In the genomic region with DNA sequence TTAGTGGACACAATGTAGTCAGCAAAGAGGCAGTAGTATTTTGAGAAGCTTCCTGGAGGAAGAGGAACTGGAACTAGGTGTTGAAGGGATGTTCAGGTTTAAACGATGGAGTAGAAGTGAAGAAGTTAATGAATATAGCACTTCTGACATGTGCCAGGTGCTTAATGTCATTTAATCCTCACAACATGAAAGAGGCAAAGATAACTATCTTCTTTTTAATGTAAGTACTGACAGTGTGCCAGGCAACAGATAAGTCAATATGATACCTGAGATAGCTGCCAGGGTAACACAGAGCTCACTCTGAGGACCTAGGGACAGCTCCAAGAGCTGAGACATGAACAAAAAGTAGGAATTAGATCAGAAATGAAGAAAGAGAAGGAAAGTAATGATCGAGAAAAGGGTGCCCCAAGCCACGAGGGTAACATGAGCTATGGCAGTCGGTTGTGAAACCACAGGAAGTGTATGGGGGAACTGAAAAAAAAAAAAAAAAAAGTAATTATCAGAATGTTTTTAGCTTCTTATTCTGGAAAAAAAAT, we compare ENCODE assay signal across 11 cellular contexts.
DNase-seq lines count a peak whose midpoint lies in the region; ATAC-seq lines count a peak whose summit lies in the region.
"Had no signal": no experiment of that assay in that cellular context is flagged by ENCODE, and none has a peak within 500 bp of the region (broad histone marks: within the 10 kb centered on the region; RNA-seq: fewer than 3 reads in every experiment).

No MANE protein-coding gene starts in this region.

- peaks cover 0 to 18% (median 6%) of the 10 kb centered on the region in 7 donors for H3K4me1 Mint-ChIP-seq in naive thymus-derived CD4-positive, alpha-beta T cell

- peak overlapping the region; percentile 65 for H3K27ac ChIP-seq in naive thymus-derived CD4-positive, alpha-beta T cell (ENCODE audit: low read depth, low read length)
- H3K27ac ChIP-seq: A549, adrenal gland, lower lobe of right lung had no signal

- peaks cover 0 to 13% (median 4%) of the 10 kb centered on the region in 11 donors for H3K9me3 Mint-ChIP-seq in naive thymus-derived CD4-positive, alpha-beta T cell

- DNase-seq in DMS53 (lab: John Stamatoyannopoulos, UW) (peak; percentile 6), DMS53 treated with DMSO at 0.1 percent for 48 hours (lab: John Stamatoyannopoulos, UW; ENCODE audit: unreplicated experiment) (no peak), NCI-H2171 (lab: John Stamatoyannopoulos, UW) (peak; percentile 87), left lobe of liver (ENCODE audit: low spot score) (no peak), NCI-H526 (lab: John Stamatoyannopoulos, UW) (no peak), putamen (ENCODE audit: low spot score) (no peak)
- DNase-seq in naive thymus-derived CD4-positive, alpha-beta T cell, result peak in 6 of 9 donors; percentile 48 to 69 (median 64)
- DNase-seq: lower lobe of right lung had no signal

- CTCF ChIA-PET in naive thymus-derived CD4-positive, alpha-beta T cell (lab: Charles Lee), result interaction anchor here (0.7 to 1.7 kb wide), 4 partner anchors 13 to 1624 kb away, joined by 3 to 8 read pairs (median 3); a partner anchor contains a TSS

- POLR2A ChIA-PET in naive thymus-derived CD4-positive, alpha-beta T cell (lab: Charles Lee), result interaction anchor here (0.6 to 3.0 kb wide), 6 partner anchors 13 to 1840 kb away, joined by 3 to 15 read pairs (median 4); a partner anchor contains a TSS

- intact Hi-C loops in naive thymus-derived CD4-positive, alpha-beta T cell (cut with micrococcal nuclease), result loop anchor here in 1 of 2 donors (2.0 kb wide), 1 partner anchor 39 kb away; no protein-coding TSS in a partner anchor

- H3K4me3 Mint-ChIP-seq in naive thymus-derived CD4-positive, alpha-beta T cell, result peak overlapping the region in 9 of 10 donors; percentile 51 to 91 (median 79)

- H3K27ac Mint-ChIP-seq in naive thymus-derived CD4-positive, alpha-beta T cell, result peak overlapping the region in 2 of 9 donors; percentile 90 to 97

- H3K4me1 ChIP-seq in naive thymus-derived CD4-positive, alpha-beta T cell (ENCODE audit: control insufficient read depth in 2 of 2, insufficient read depth in 2 of 2, low read length in 2 of 2), result peaks cover 37 to 53% of the 10 kb centered on the region in 2 donors
- H3K4me1 ChIP-seq: A549 had no signal

- H3K27me3 Mint-ChIP-seq in naive thymus-derived CD4-positive, alpha-beta T cell, result no peaks in the 10 kb centered on the region

- no peaks in the 10 kb centered on the region for H3K9me3 ChIP-seq in naive thymus-derived CD4-positive, alpha-beta T cell (ENCODE audit: control insufficient read depth in 2 of 3, low read length in 3 of 3)
- H3K9me3 ChIP-seq: adrenal gland, lower lobe of right lung had no signal

- H3K4me3 ChIP-seq in naive thymus-derived CD4-positive, alpha-beta T cell (ENCODE audit: low read length), result peak overlapping the region; percentile 24
- H3K4me3 ChIP-seq: A549, adrenal gland, lower lobe of right lung had no signal

- peaks cover 0 to 4% (median 0%) of the 10 kb centered on the region in 3 experiments for H3K36me3 ChIP-seq in naive thymus-derived CD4-positive, alpha-beta T cell (ENCODE audit: control insufficient read depth in 2 of 3, insufficient read depth in 3 of 3, low read length in 3 of 3)
- H3K36me3 ChIP-seq: adrenal gland, lower lobe of right lung had no signal

- peaks cover 13 to 27% (median 25%) of the 10 kb centered on the region in 5 donors for H3K36me3 Mint-ChIP-seq in naive thymus-derived CD4-positive, alpha-beta T cell

- peak; percentile 60 for ATAC-seq in HG03025 (IDR thresholded peaks at IDR 0.05; ENCODE audit: low FRiP score, unreplicated experiment)
- ATAC-seq in naive thymus-derived CD4-positive, alpha-beta T cell, result peak; percentile 66
- no peak for ATAC-seq in left lobe of liver
- ATAC-seq: A549 had no signal

- H3K27me3 ChIP-seq in naive thymus-derived CD4-positive, alpha-beta T cell (ENCODE audit: control insufficient read depth in 2 of 2, insufficient read depth in 2 of 2, low read length in 2 of 2), result no peaks in the 10 kb centered on the region
- H3K27me3 ChIP-seq: adrenal gland had no signal

Comparison
In these comparisons a context has a peak if more than half of its experiments do, and no peak if none do; other contexts are left out.
1. DNase-seq: peak in DMS53 (single experiment), NCI-H2171 (single experiment) and naive thymus-derived CD4-positive, alpha-beta T cell (6 of 9); none in DMS53 treated with DMSO at 0.1 percent for 48 hours (single experiment), left lobe of liver (single experiment), NCI-H526 (0 of 2) and putamen (single experiment).